12 cellular contexts compared by ENCODE assay signal in genomic region chr22:19597399-19597735, GRCh38.
DNase-seq lines count a peak whose midpoint lies in the region; ATAC-seq and TF ChIP-seq lines count a peak whose summit lies in the region.
"Had no signal": no experiment of that assay in that cellular context is flagged by ENCODE, and none has a peak within 500 bp of the region (broad histone marks: within the 10 kb centered on the region; RNA-seq: fewer than 3 reads in every experiment).

No MANE protein-coding gene starts in this region.

- H3K9me3 ChIP-seq in esophagus muscularis mucosa, result no peaks in the 10 kb centered on the region
- no peaks in the 10 kb centered on the region for H3K9me3 ChIP-seq in thyroid gland
- H3K9me3 ChIP-seq: body of pancreas had no signal

- H3K4me3 ChIP-seq in esophagus muscularis mucosa (no peak overlapping the region), thyroid gland (replicated peaks in 1 of 3) (no peak overlapping the region)
- H3K4me3 ChIP-seq: body of pancreas had no signal

- peak; percentile 47 for ATAC-seq in activated CD8-positive, alpha-beta memory T cell treated with anti-CD3 and anti-CD28 coated beads, Interleukin-2, amount 10 ng/mL, durations not matched to agents 7 days and 5 days
- ATAC-seq in stimulated activated naive CD8-positive, alpha-beta T cell treated with anti-CD3 and anti-CD28 coated beads, Interleukin-15, Interleukin-2, amounts not matched to agents 100 U/mL and 50 U/mL, for 24 hours, result peak; percentile 53
- ATAC-seq: body of pancreas had no signal

- H3K36me3 ChIP-seq in esophagus muscularis mucosa, result no peaks in the 10 kb centered on the region
- no peaks in the 10 kb centered on the region for H3K36me3 ChIP-seq in thyroid gland

- DNase-seq in activated CD8-positive, alpha-beta memory T cell treated with anti-CD3 and anti-CD28 coated beads, Interleukin-2, amount 10 ng/mL, durations not matched to agents 7 days and 5 days, result no peak
- DNase-seq in activated CD8-positive, alpha-beta memory T cell treated with anti-CD3 and anti-CD28 coated beads, Interleukin-2, amount 50 U/mL, for 48 hours, result no peak
- peak; percentile 33 for DNase-seq in activated CD4-positive, alpha-beta T cell treated with anti-CD3 and anti-CD28 coated beads for 48 hours
- DNase-seq in dermis microvascular lymphatic vessel endothelial cell (ENCODE audit: low read depth in 2 of 2) (peak; percentile 67 to 89), esophagus muscularis mucosa (ENCODE audit: extremely low spot score) (no peak), thyroid gland (no peak), endothelial cell (ENCODE audit: low spot score) (no peak)
- DNase-seq in stimulated activated naive CD8-positive, alpha-beta T cell treated with anti-CD3 and anti-CD28 coated beads, Interleukin-15, Interleukin-2, amounts not matched to agents 100 U/mL and 50 U/mL, for 24 hours, result no peak
- DNase-seq: ACHN, body of pancreas, GF-D8 had no signal

- CTCF ChIA-PET in activated CD8-positive, alpha-beta memory T cell treated with anti-CD3 and anti-CD28 coated beads, Interleukin-2, amount 10 ng/mL, durations not matched to agents 7 days and 5 days (lab: Charles Lee), result no interaction called here

- H3K27ac Mint-ChIP-seq in activated CD8-positive, alpha-beta memory T cell treated with anti-CD3 and anti-CD28 coated beads, Interleukin-2, amount 10 ng/mL, durations not matched to agents 7 days and 5 days, result peak overlapping the region; percentile 41
- no peak overlapping the region for H3K27ac Mint-ChIP-seq in endothelial cell (ENCODE audit: unreplicated experiment)
- H3K27ac Mint-ChIP-seq: progenitor cell of endocrine pancreas had no signal

- peaks cover 20% of the 10 kb centered on the region for H3K4me1 Mint-ChIP-seq in activated CD8-positive, alpha-beta memory T cell treated with anti-CD3 and anti-CD28 coated beads, Interleukin-2, amount 10 ng/mL, durations not matched to agents 7 days and 5 days
- H3K4me1 Mint-ChIP-seq in endothelial cell (ENCODE audit: unreplicated experiment), result peaks cover 22% of the 10 kb centered on the region

- H3K4me3 Mint-ChIP-seq in activated CD8-positive, alpha-beta memory T cell treated with anti-CD3 and anti-CD28 coated beads, Interleukin-2, amount 10 ng/mL, durations not matched to agents 7 days and 5 days, result no peak overlapping the region
- H3K4me3 Mint-ChIP-seq in endothelial cell (ENCODE audit: unreplicated experiment), result no peak overlapping the region

- peaks cover 0 to 3% (median 0%) of the 10 kb centered on the region in 4 donors for H3K4me1 ChIP-seq in esophagus muscularis mucosa
- H3K4me1 ChIP-seq in thyroid gland, result peaks cover 0 to 11% of the 10 kb centered on the region in 2 donors
- H3K4me1 ChIP-seq: body of pancreas had no signal

- no peaks in the 10 kb centered on the region for H3K9me3 Mint-ChIP-seq in activated CD8-positive, alpha-beta memory T cell treated with anti-CD3 and anti-CD28 coated beads, Interleukin-2, amount 10 ng/mL, durations not matched to agents 7 days and 5 days (ENCODE audit: low read depth)
- H3K9me3 Mint-ChIP-seq in endothelial cell (ENCODE audit: unreplicated experiment), result no peaks in the 10 kb centered on the region

- TF ChIP-seq CTCF in esophagus muscularis mucosa (IDR thresholded peaks at IDR 0.05) (no peak), thyroid gland (IDR thresholded peaks at IDR 0.05) (no peak), endothelial cell (IDR thresholded peaks at IDR 0.05; ENCODE audit: unreplicated experiment) (no peak)

- no peak for TF ChIP-seq EP300 in esophagus muscularis mucosa (IDR thresholded peaks at IDR 0.05)

- peaks cover 14% of the 10 kb centered on the region for H3K27me3 Mint-ChIP-seq in activated CD8-positive, alpha-beta memory T cell treated with anti-CD3 and anti-CD28 coated beads, Interleukin-2, amount 10 ng/mL, durations not matched to agents 7 days and 5 days
- peaks cover 7% of the 10 kb centered on the region for H3K27me3 Mint-ChIP-seq in endothelial cell (ENCODE audit: unreplicated experiment)

- no peak overlapping the region for H3K27ac ChIP-seq in esophagus muscularis mucosa (replicated peaks in 1 of 4)
- peak overlapping the region in 1 of 3 donors; percentile 46 for H3K27ac ChIP-seq in thyroid gland
- H3K27ac ChIP-seq: body of pancreas had no signal

- intact Hi-C loops in esophagus muscularis mucosa (cut with DNase I), result no loop called here
- intact Hi-C loops in thyroid gland (cut with DNase I), result no loop called here

- TF ChIP-seq POLR2A in esophagus muscularis mucosa (IDR thresholded peaks at IDR 0.05; ENCODE audit: low read depth) (no peak), thyroid gland (IDR thresholded peaks at IDR 0.05) (no peak)

- H3K27me3 ChIP-seq in esophagus muscularis mucosa (peaks cover 0 to 30% (median 1%) of the 10 kb centered on the region in 4 donors), thyroid gland (no peaks in the 10 kb centered on the region)
- H3K27me3 ChIP-seq: body of pancreas had no signal

- H3K36me3 Mint-ChIP-seq in activated CD8-positive, alpha-beta memory T cell treated with anti-CD3 and anti-CD28 coated beads, Interleukin-2, amount 10 ng/mL, durations not matched to agents 7 days and 5 days, result no peaks in the 10 kb centered on the region
- H3K36me3 Mint-ChIP-seq in endothelial cell (ENCODE audit: low read depth, unreplicated experiment), result no peaks in the 10 kb centered on the region

- WGBS in esophagus muscularis mucosa, result 52% methylated on average over 7 of the region's 7 CpGs
- WGBS in thyroid gland, 2 donors, result 79 to 83% methylated on average over 7 of the region's 7 CpGs

Comparison
In these comparisons a context has a peak if more than half of its experiments do, and no peak if none do; other contexts are left out.
1. DNase-seq: peak in activated CD4-positive, alpha-beta T cell treated with anti-CD3 and anti-CD28 coated beads for 48 hours (single experiment) and dermis microvascular lymphatic vessel endothelial cell (2 of 2); none in activated CD8-positive, alpha-beta memory T cell treated with anti-CD3 and anti-CD28 coated beads, Interleukin-2, amount 10 ng/mL, durations not matched to agents 7 days and 5 days (single experiment), activated CD8-positive, alpha-beta memory T cell treated with anti-CD3 and anti-CD28 coated beads, Interleukin-2, amount 50 U/mL, for 48 hours (single experiment), stimulated activated naive CD8-positive, alpha-beta T cell treated with anti-CD3 and anti-CD28 coated beads, Interleukin-15, Interleukin-2, amounts not matched to agents 100 U/mL and 50 U/mL, for 24 hours (single experiment), esophagus muscularis mucosa (single experiment), thyroid gland (0 of 2) and endothelial cell (single experiment).